In the genomic region with DNA sequence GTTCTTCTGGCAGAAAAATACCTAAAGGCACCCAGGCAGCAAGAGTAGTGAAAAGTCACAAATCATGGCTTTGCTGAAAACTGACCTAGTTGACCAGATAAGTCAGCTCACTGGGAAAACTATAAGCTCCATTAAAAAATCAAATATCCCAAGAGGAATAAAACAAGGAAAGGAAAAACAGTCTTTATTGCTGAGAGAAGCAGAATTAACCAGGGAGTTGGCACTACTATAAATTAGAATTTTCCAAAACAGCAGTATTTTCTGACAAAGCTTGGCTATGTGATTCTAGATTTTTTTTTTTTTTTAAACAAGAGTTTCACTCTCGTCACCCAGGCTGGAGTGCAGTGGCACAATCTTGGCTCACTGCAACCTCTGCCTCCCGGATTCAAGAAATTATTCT, we compare ENCODE assay signal across 10 cellular contexts. TPM values are rescaled to one million over a fixed set of nuclear protein-coding genes. Genes with fewer than 3 reads are reported as not detected.
"Had no signal": no experiment of that assay in that cellular context is flagged by ENCODE, and none has a peak within 500 bp of the region (broad histone marks: within the 10 kb centered on the region; RNA-seq: fewer than 3 reads in every experiment).

No MANE protein-coding gene starts in this region.

- H3K9ac ChIP-seq: GM23248 had no signal

- H3K9me3 ChIP-seq: HAP-1 had no signal

- H3K4me1 ChIP-seq: HAP-1 had no signal

- FAIRE-seq: H1, H54 had no signal

- H2AFZ ChIP-seq: GM23248 had no signal

- H3K27ac ChIP-seq: GM23248 had no signal

- DNase-seq: GM23248, GOT3, H7, H9, HCEC 1CT, HFFc6 had no signal

- H3K9me3 Mint-ChIP-seq: H9, HFFc6 had no signal

- H3K4me3 ChIP-seq: GM23248, HAP-1 had no signal

- ATAC-seq: HCT116 had no signal

- H3K27ac Mint-ChIP-seq: H9, HFFc6 had no signal

- H3K4me3 Mint-ChIP-seq: H9, HFFc6 had no signal

- H3K36me3 ChIP-seq: HAP-1 had no signal

RNA-seq across cellular contexts. Expression of a gene that starts 12.6 kb away (rescaled TPM):
- total RNA-seq: GM23248, HFFc6 had no signal
- polyA plus RNA-seq: GM23248 had no signal
